In genomic region chr12:126507231-126507630, GRCh38 we compare ENCODE assay signal across 19 cellular contexts.
"Had no signal": no experiment of that assay in that cellular context is flagged by ENCODE, and none has a peak within 500 bp of the region (broad histone marks: within the 10 kb centered on the region; RNA-seq: fewer than 3 reads in every experiment).

No MANE protein-coding gene starts in this region.

- H3K27me3 Mint-ChIP-seq: naive thymus-derived CD4-positive, alpha-beta T cell had no signal

- H3K36me3 ChIP-seq: colonic mucosa, heart left ventricle, right lobe of liver, stomach, thoracic aorta, transverse colon had no signal

- H3K27me3 ChIP-seq: colonic mucosa, heart left ventricle, right lobe of liver, stomach, transverse colon had no signal

- ATAC-seq: heart left ventricle; naive thymus-derived CD4-positive, alpha-beta T cell; psoas muscle had no signal

- H3K4me3 ChIP-seq: colonic mucosa, heart left ventricle, psoas muscle, right lobe of liver, stomach, thoracic aorta, transverse colon had no signal

- H3K79me2 ChIP-seq: parathyroid adenoma had no signal

- H3K27ac Mint-ChIP-seq: endodermal cell; naive thymus-derived CD4-positive, alpha-beta T cell; nephron progenitor cell had no signal

- H2AFZ ChIP-seq: parathyroid adenoma had no signal

- H3K9me3 Mint-ChIP-seq: endodermal cell had no signal

- H3K4me1 ChIP-seq: colonic mucosa, parathyroid adenoma, psoas muscle, right lobe of liver, stomach, transverse colon had no signal

- H3K36me3 Mint-ChIP-seq: naive thymus-derived CD4-positive, alpha-beta T cell had no signal

- H3K4me1 Mint-ChIP-seq: nephron progenitor cell had no signal

- H3K9me3 ChIP-seq: colonic mucosa, psoas muscle, right lobe of liver, thoracic aorta, transverse colon had no signal

- DNase-seq: colonic mucosa; effector CD4-positive, alpha-beta T cell; endodermal cell; heart left ventricle; hippocampal formation; kidney glomerular epithelial cell; mesendoderm; naive thymus-derived CD4-positive, alpha-beta T cell; nephron progenitor cell; psoas muscle; retina; right lobe of liver; stimulated activated CD4-positive, alpha-beta T cell treated with anti-CD3 and anti-CD28 coated beads, Interleukin-4, amount 100 ng/mL, for 24 hours; stimulated activated naive CD4-positive, alpha-beta T cell; stomach; substantia nigra; transverse colon had no signal

- H3K27ac ChIP-seq: colonic mucosa, heart left ventricle, parathyroid adenoma, psoas muscle, right lobe of liver, stomach, thoracic aorta, transverse colon had no signal

- H3K9ac ChIP-seq: parathyroid adenoma had no signal

- H3K4me3 Mint-ChIP-seq: endodermal cell; naive thymus-derived CD4-positive, alpha-beta T cell; nephron progenitor cell had no signal
